Comparison of ENCODE assay signal across 1 cellular context in genomic region chr17:28528329-28529011, GRCh38.
TF ChIP-seq lines count a peak whose summit lies in the region.

No MANE protein-coding gene starts in this region.

TF ChIP-seq in HepG2, 621 proteins besides CTCF, POLR2A, EP300 and RAD21:
- TF ChIP-seq RFX1 (IDR thresholded peaks at IDR 0.05) = 0 out of 2 replicates have a peak, but pooled peaks have one; percentile 22
- no peak for TF ChIP-seq SAFB2 (CRISPR knock-in tag; IDR thresholded peaks at IDR 0.05; ENCODE audit: borderline replicate concordance, low read depth)
